In the genomic region with DNA sequence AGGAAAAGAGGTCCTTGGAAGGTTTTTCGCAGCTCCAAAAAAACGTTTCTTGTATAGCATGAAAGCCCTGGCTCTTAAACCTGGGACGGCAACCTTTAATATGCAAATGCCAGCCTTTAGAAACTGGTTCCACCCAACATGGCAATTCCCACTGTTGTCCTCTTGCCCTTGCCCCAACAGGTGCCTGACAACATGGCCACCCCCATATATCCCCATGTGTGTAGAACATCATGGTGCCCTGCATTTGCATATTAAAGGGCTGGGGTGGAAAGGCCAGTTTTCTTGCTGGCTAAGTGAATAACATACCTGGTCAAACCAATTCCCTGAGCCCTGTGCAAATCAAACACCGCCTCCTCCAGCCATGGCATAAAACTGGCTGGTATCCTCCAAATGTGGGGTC, we compare ENCODE assay signal across 34 cellular contexts. TPM values are rescaled to one million over a fixed set of nuclear protein-coding genes. Genes with fewer than 3 reads are reported as not detected.
"Had no signal": no experiment of that assay in that cellular context is flagged by ENCODE, and none has a peak within 500 bp of the region (broad histone marks: within the 10 kb centered on the region; RNA-seq: fewer than 3 reads in every experiment).

No MANE protein-coding gene starts in this region.

- DNase-seq: activated CD4-positive, alpha-beta memory T cell treated with anti-CD3 and anti-CD28 coated beads, Interleukin-2, amount 10 ng/mL, durations not matched to agents 7 days and 5 days; activated CD4-positive, alpha-beta T cell treated with anti-CD3 and anti-CD28 coated beads for 1 hour; activated CD4-positive, alpha-beta T cell treated with anti-CD3 and anti-CD28 coated beads for 36 hours; activated CD4-positive, alpha-beta T cell treated with anti-CD3 and anti-CD28 coated beads for 48 hours; activated CD4-positive, alpha-beta T cell treated with anti-CD3 and anti-CD28 coated beads, Interleukin-2, amount 10 ng/mL, durations not matched to agents 7 days and 5 days; activated CD4-positive, alpha-beta T cell treated with anti-CD3 and anti-CD28 coated beads, Interleukin-2, amount 50 U/mL, for 48 hours; activated CD4-positive, CD25-positive, alpha-beta regulatory T cell; activated CD8-positive, alpha-beta memory T cell treated with anti-CD3 and anti-CD28 coated beads for 24 hours; activated CD8-positive, alpha-beta memory T cell treated with anti-CD3 and anti-CD28 coated beads, Interleukin-2, amount 10 ng/mL, durations not matched to agents 7 days and 5 days; activated CD8-positive, alpha-beta memory T cell treated with anti-CD3 and anti-CD28 coated beads, Interleukin-2, amount 50 U/mL, for 48 hours; activated CD8-positive, alpha-beta T cell treated with anti-CD3 and anti-CD28 coated beads, Interleukin-2, amount 10 ng/mL, durations not matched to agents 7 days and 5 days; activated effector memory CD4-positive, alpha-beta T cell treated with Interleukin-2 at 50 U/mL for 16 hours; activated gamma-delta T cell; activated naive CD4-positive, alpha-beta T cell treated with anti-CD3 and anti-CD28 coated beads, Interleukin-2, amount 10 ng/mL, durations not matched to agents 7 days and 5 days; activated naive CD4-positive, alpha-beta T cell treated with Interleukin-2 at 50 U/mL for 16 hours; activated naive CD8-positive, alpha-beta T cell treated with anti-CD3 and anti-CD28 coated beads, Interleukin-2, amount 10 ng/mL, durations not matched to agents 7 days and 5 days; activated naive CD8-positive, alpha-beta T cell treated with anti-CD3 and anti-CD28 coated beads, Interleukin-2, amount 50 U/mL, for 24 hours; activated T-cell treated with anti-CD3 and anti-CD28 coated beads, Interleukin-2, amount 50 U/mL, for 24 hours; activated T-cell treated with anti-CD3 and anti-CD28 coated beads, Interleukin-2, amount 50 U/mL, for 48 hours; amygdala; anterior cingulate cortex; caudate nucleus; cerebellar nuclear complex; T-helper 1 cell; T-helper 2 cell; T-helper 9 cell had no signal

- H3K9me3 ChIP-seq: ascending aorta had no signal

- H3K4me3 ChIP-seq: ascending aorta, cardiac muscle cell had no signal

- ATAC-seq: activated CD4-positive, alpha-beta T cell treated with anti-CD3 and anti-CD28 coated beads for 36 hours; activated CD4-positive, CD25-positive, alpha-beta regulatory T cell treated with anti-CD3 and anti-CD28 coated beads, Interleukin-2, amount 50 U/mL, for 24 hours; activated CD8-positive, alpha-beta memory T cell treated with anti-CD3 and anti-CD28 coated beads, Interleukin-2, amount 10 ng/mL, durations not matched to agents 7 days and 5 days; activated CD8-positive, alpha-beta T cell treated with anti-CD3 and anti-CD28 coated beads, Interleukin-2, amount 10 ng/mL, durations not matched to agents 7 days and 5 days; activated naive CD8-positive, alpha-beta T cell treated with anti-CD3 and anti-CD28 coated beads, Interleukin-2, amount 50 U/mL, for 24 hours had no signal

- H3K4me1 ChIP-seq: ascending aorta had no signal

- H3K36me3 ChIP-seq: ascending aorta, cardiac muscle cell had no signal

- H3K27me3 ChIP-seq: ascending aorta, cardiac muscle cell had no signal

- FAIRE-seq: bronchial epithelial cell, TTC549 had no signal

- H3K27ac ChIP-seq: ascending aorta, cardiac muscle cell, VCaP had no signal

RNA-seq across cellular contexts. Expression of gene GLRA3, which starts 26.0 kb away (rescaled TPM):
- total RNA-seq: activated CD4-positive, alpha-beta memory T cell treated with anti-CD3 and anti-CD28 coated beads, Interleukin-2, amount 10 ng/mL, durations not matched to agents 7 days and 5 days; activated CD4-positive, alpha-beta T cell treated with anti-CD3 and anti-CD28 coated beads for 36 hours; activated CD4-positive, alpha-beta T cell treated with anti-CD3 and anti-CD28 coated beads, Interleukin-2, amount 10 ng/mL, durations not matched to agents 7 days and 5 days; activated CD8-positive, alpha-beta memory T cell treated with anti-CD3 and anti-CD28 coated beads, Interleukin-2, amount 10 ng/mL, durations not matched to agents 7 days and 5 days; activated CD8-positive, alpha-beta T cell treated with anti-CD3 and anti-CD28 coated beads, Interleukin-2, amount 10 ng/mL, durations not matched to agents 7 days and 5 days; activated naive CD8-positive, alpha-beta T cell treated with anti-CD3 and anti-CD28 coated beads, Interleukin-2, amount 10 ng/mL, durations not matched to agents 7 days and 5 days; activated T-helper 2 cell treated with anti-CD3 and anti-CD28 coated beads, Interferon-gamma antibody, Interleukin-2, Interleukin-4, amounts not matched to agents 10 μg/mL and 5 μg/mL and 100 μg/mL, durations not matched to agents 14 hours and 24 hours and 36 hours; ascending aorta; bronchial epithelial cell; cardiac muscle cell; chondrocyte had no signal
- polyA plus RNA-seq: cardiac muscle cell had no signal
